Comparison of ENCODE assay signal across 8 cellular contexts in the genomic region with DNA sequence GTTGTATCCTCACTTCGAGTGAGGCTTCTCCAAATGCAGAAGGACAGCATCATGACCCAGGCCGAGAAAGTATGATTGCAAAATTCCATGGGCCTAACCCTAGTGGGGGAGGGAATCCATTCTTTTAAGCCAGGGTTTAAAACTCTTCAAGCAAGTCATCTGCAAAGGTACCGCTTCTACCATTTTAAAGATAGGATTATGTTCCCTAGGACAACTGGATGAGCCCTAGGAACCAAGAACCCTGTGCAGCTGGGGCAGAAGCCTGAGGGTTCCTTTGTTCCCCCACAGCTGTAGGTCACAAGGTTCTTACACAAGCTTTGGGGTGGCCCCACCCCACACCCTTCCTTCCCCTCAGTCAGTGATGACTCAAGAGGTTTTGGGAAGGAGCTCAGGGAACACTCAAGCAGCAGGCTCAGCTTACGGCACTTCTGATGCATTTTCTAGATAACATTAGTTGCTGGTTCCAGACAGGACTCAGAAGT. TPM values are rescaled to one million over a fixed set of nuclear protein-coding genes. Genes with fewer than 3 reads are reported as not detected.
DNase-seq lines count a peak whose midpoint lies in the region; ATAC-seq and TF ChIP-seq lines count a peak whose summit lies in the region.

No MANE protein-coding gene starts in this region.

- no peaks in the 10 kb centered on the region for H3K36me3 ChIP-seq in ascending aorta
- H3K36me3 ChIP-seq in subcutaneous abdominal adipose tissue (ENCODE audit: control insufficient read depth in 5 of 5, insufficient read depth in 5 of 5, low read length in 5 of 5): no peaks in the 10 kb centered on the region

- H3K9ac ChIP-seq in subcutaneous abdominal adipose tissue (ENCODE audit: low read length in 5 of 5): no peak overlapping the region

- no peaks in the 10 kb centered on the region for H3K36me3 Mint-ChIP-seq in activated CD4-positive, alpha-beta memory T cell treated with anti-CD3 and anti-CD28 coated beads, Interleukin-2, amount 10 ng/mL, durations not matched to agents 7 days and 5 days (ENCODE audit: low read depth)

- no peaks in the 10 kb centered on the region for H3K9me3 ChIP-seq in ascending aorta
- H3K9me3 ChIP-seq in subcutaneous abdominal adipose tissue (ENCODE audit: control insufficient read depth in 5 of 5, low read length in 5 of 5): no peaks in the 10 kb centered on the region

- H3K27me3 ChIP-seq in ascending aorta: no peaks in the 10 kb centered on the region
- H3K27me3 ChIP-seq in subcutaneous abdominal adipose tissue (ENCODE audit: control insufficient read depth in 5 of 5, insufficient read depth in 4 of 5, low read length in 5 of 5): no peaks in the 10 kb centered on the region

- no peak for ATAC-seq in HG02970 (IDR thresholded peaks at IDR 0.05; ENCODE audit: low FRiP score, unreplicated experiment)
- no peak for ATAC-seq in HG02938 (IDR thresholded peaks at IDR 0.05; ENCODE audit: unreplicated experiment)
- ATAC-seq in GM21825 (IDR thresholded peaks at IDR 0.05; ENCODE audit: unreplicated experiment): no peak

- CTCF ChIA-PET in activated CD4-positive, alpha-beta memory T cell treated with anti-CD3 and anti-CD28 coated beads, Interleukin-2, amount 10 ng/mL, durations not matched to agents 7 days and 5 days (lab: Charles Lee): no interaction called here

- POLR2A ChIA-PET in activated CD4-positive, alpha-beta memory T cell treated with anti-CD3 and anti-CD28 coated beads, Interleukin-2, amount 10 ng/mL, durations not matched to agents 7 days and 5 days (lab: Charles Lee): interaction anchor here (0.5 kb wide), 1 partner anchor 294 kb away, joined by 3 read pairs; a partner anchor contains a TSS

- H3K27me3 Mint-ChIP-seq in activated CD4-positive, alpha-beta memory T cell treated with anti-CD3 and anti-CD28 coated beads, Interleukin-2, amount 10 ng/mL, durations not matched to agents 7 days and 5 days: no peaks in the 10 kb centered on the region

- no peaks in the 10 kb centered on the region for H3K9me3 Mint-ChIP-seq in activated CD4-positive, alpha-beta memory T cell treated with anti-CD3 and anti-CD28 coated beads, Interleukin-2, amount 10 ng/mL, durations not matched to agents 7 days and 5 days

- DNase-seq in HT1080 (ENCODE audit: low read depth): peak; percentile 55
- DNase-seq in ascending aorta (ENCODE audit: low spot score in 2 of 2): peak in 1 of 2 donors; percentile 74
- DNase-seq in hepatic stellate cell (ENCODE audit: low spot score): peak; percentile 49
- DNase-seq in activated CD4-positive, alpha-beta memory T cell treated with anti-CD3 and anti-CD28 coated beads, Interleukin-2, amount 10 ng/mL, durations not matched to agents 7 days and 5 days: no peak

- H3K4me3 ChIP-seq in ascending aorta (peak overlapping the region in 1 of 2 donors; percentile 30), subcutaneous abdominal adipose tissue (ENCODE audit: low read depth in 1 of 5, low read length in 5 of 5) (peak overlapping the region in 2 of 5 donors; percentile 22 to 51)

- intact Hi-C loops in ascending aorta (cut with DNase I): no loop called here

- H3K27ac Mint-ChIP-seq in activated CD4-positive, alpha-beta memory T cell treated with anti-CD3 and anti-CD28 coated beads, Interleukin-2, amount 10 ng/mL, durations not matched to agents 7 days and 5 days: no peak overlapping the region

- no peaks in the 10 kb centered on the region for H3K4me1 ChIP-seq in ascending aorta
- peaks cover 0 to 8% (median 0%) of the 10 kb centered on the region in 5 donors for H3K4me1 ChIP-seq in subcutaneous abdominal adipose tissue (ENCODE audit: control insufficient read depth in 5 of 5, insufficient read depth in 5 of 5, low read length in 5 of 5)

- peak overlapping the region; percentile 12 to 48 for H3K27ac ChIP-seq in ascending aorta
- peak overlapping the region; percentile 3 for H3K27ac ChIP-seq in subcutaneous abdominal adipose tissue (ENCODE audit: low read depth, low read length)

- H3K4me3 Mint-ChIP-seq in activated CD4-positive, alpha-beta memory T cell treated with anti-CD3 and anti-CD28 coated beads, Interleukin-2, amount 10 ng/mL, durations not matched to agents 7 days and 5 days: no peak overlapping the region

- TF ChIP-seq CTCF in ascending aorta (IDR thresholded peaks at IDR 0.05): no peak

- H3K4me1 Mint-ChIP-seq in activated CD4-positive, alpha-beta memory T cell treated with anti-CD3 and anti-CD28 coated beads, Interleukin-2, amount 10 ng/mL, durations not matched to agents 7 days and 5 days: peaks cover 12% of the 10 kb centered on the region

RNA-seq across cellular contexts. Expression of a gene that starts 13.5 kb away (rescaled TPM):
- total RNA-seq in HT1080 (2014; rRNA removed; shearing (Covaris generic)): not detected in 2 replicates
- 0.10 TPM in 1 of 2 replicates, not detected in the other for polyA plus RNA-seq in HT1080 (2015; cell fraction: cytosol; rRNA removed)
- not detected in 2 replicates for polyA plus RNA-seq in HT1080 (2015; cell fraction: nucleus; rRNA removed)
- total RNA-seq in ascending aorta: 0.43 TPM
- under 1 TPM; 0.63 to 0.81 TPM for total RNA-seq in activated CD4-positive, alpha-beta memory T cell treated with anti-CD3 and anti-CD28 coated beads, Interleukin-2, amount 10 ng/mL, durations not matched to agents 7 days and 5 days

RNA-seq across cellular contexts. Expression of a gene that starts 49.4 kb away (rescaled TPM):
- 147 and 152 TPM in 2 replicates for total RNA-seq in HT1080 (2014; rRNA removed; shearing (Covaris generic))
- 125 and 130 TPM in 2 replicates for polyA plus RNA-seq in HT1080 (2015; cell fraction: cytosol; rRNA removed)
- 48.7 and 49.2 TPM in 2 replicates for polyA plus RNA-seq in HT1080 (2015; cell fraction: nucleus; rRNA removed)
- total RNA-seq in ascending aorta: 18.3 TPM
- total RNA-seq in activated CD4-positive, alpha-beta memory T cell treated with anti-CD3 and anti-CD28 coated beads, Interleukin-2, amount 10 ng/mL, durations not matched to agents 7 days and 5 days: 10 to 100 TPM; 27.5 to 28.1 TPM

RNA-seq across cellular contexts. Expression of a gene that starts 56.5 kb away (rescaled TPM):
- 6.3 and 8.0 TPM in 2 replicates for total RNA-seq in HT1080 (2014; rRNA removed; shearing (Covaris generic))
- polyA plus RNA-seq in HT1080 (2015; cell fraction: cytosol; rRNA removed): 13.1 and 14.9 TPM in 2 replicates
- 16.1 and 19.9 TPM in 2 replicates for polyA plus RNA-seq in HT1080 (2015; cell fraction: nucleus; rRNA removed)
- total RNA-seq in ascending aorta: 2.0 TPM
- 10 to 100 TPM; 18.5 to 19.0 TPM for total RNA-seq in activated CD4-positive, alpha-beta memory T cell treated with anti-CD3 and anti-CD28 coated beads, Interleukin-2, amount 10 ng/mL, durations not matched to agents 7 days and 5 days
